8 cellular contexts compared by ENCODE assay signal in the genomic region with DNA sequence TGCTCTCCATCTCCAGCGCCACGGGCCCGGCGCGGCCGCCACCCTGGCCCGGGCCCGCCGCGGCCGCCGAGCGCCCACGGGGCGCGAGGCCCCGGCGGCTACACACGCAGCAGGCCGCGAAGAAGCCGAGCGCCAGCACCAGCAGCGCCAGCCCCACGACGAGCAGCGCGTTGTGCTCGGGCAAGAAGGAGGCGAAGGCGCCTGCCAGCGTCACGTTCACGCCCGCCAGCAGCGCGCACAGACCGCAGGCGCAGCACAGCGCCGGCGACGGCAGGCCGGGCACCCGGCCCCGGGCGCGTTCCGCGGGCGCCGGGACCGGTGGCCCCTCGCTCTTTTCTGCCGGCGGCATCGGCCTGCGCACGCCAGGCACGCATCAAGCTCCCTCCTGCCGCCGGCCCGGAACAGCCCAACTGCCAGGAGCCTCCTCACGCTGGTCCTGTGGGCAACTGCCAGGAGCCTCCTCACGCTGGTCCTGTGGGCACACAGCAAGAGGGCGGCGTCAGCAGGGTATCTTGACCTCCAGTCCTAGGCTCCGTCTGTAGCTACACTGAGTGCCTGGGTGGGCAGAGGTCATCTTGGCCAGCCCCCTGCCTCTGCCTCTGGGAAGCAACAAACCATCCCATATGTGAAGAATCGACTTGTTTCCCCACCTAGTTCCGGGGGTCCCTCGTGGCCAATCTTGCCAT. TPM values are rescaled to one million over a fixed set of nuclear protein-coding genes. Genes with fewer than 3 reads are reported as not detected.
DNase-seq lines count a peak whose midpoint lies in the region; TF ChIP-seq lines count a peak whose summit lies in the region.
"Had no signal": no experiment of that assay in that cellular context is flagged by ENCODE, and none has a peak within 500 bp of the region (broad histone marks: within the 10 kb centered on the region; RNA-seq: fewer than 3 reads in every experiment).

No MANE protein-coding gene starts in this region.

- peaks cover 43% of the 10 kb centered on the region for H3K27me3 ChIP-seq in brain microvascular endothelial cell (replicated peaks)

- H3K36me3 Mint-ChIP-seq in HFFc6 (ENCODE audit: low read depth): no peaks in the 10 kb centered on the region
- H3K36me3 Mint-ChIP-seq in immature natural killer cell: no peaks in the 10 kb centered on the region

- no peak overlapping the region for H3K27ac ChIP-seq in brain microvascular endothelial cell

- no peak for DNase-seq in HFFc6
- peak; percentile 55 for DNase-seq in T1000 (lab: John Stamatoyannopoulos, UW)
- DNase-seq in brain microvascular endothelial cell: no peak
- DNase-seq in immature natural killer cell: peak; percentile 46 to 68 (median 55)
- DNase-seq in stimulated activated CD4-positive, alpha-beta T cell treated with anti-CD3 and anti-CD28 coated beads, Interleukin-4, amount 100 ng/mL, for 1 hour: peak; percentile 54
- no peak for DNase-seq in NCI-H1930 (lab: John Stamatoyannopoulos, UW)
- DNase-seq in effector CD8-positive, alpha-beta T cell (lab: John Stamatoyannopoulos, UW): no peak

- H3K4me1 Mint-ChIP-seq in HFFc6 (ENCODE audit: low read depth) (no peaks in the 10 kb centered on the region; the same call in 1 of the 2 replicates), immature natural killer cell (peaks cover 6 to 8% of the 10 kb centered on the region in 2 donors)

- no peak overlapping the region for H3K27ac Mint-ChIP-seq in HFFc6
- peak overlapping the region in 5 of 6 donors; percentile 73 to 94 (median 85) for H3K27ac Mint-ChIP-seq in immature natural killer cell

- H3K36me3 ChIP-seq in brain microvascular endothelial cell (replicated peaks): no peaks in the 10 kb centered on the region

- in situ Hi-C loops in brain microvascular endothelial cell (cut with HindIII; ENCODE audit: low pct_ligation_motif_present, low sequenced_read_pairs): no loop called here

- no peak; the same call in 1 of the 2 replicates for TF ChIP-seq CTCF in HFFc6 (IDR thresholded peaks at IDR 0.05)
- no peak for TF ChIP-seq CTCF in brain microvascular endothelial cell (IDR thresholded peaks at IDR 0.05; ENCODE audit: low read depth, low read length, missing control alignments)

- H3K4me3 Mint-ChIP-seq in HFFc6 (peak overlapping the region; percentile 68), immature natural killer cell (peak overlapping the region; percentile 82 to 94 (median 90))

- H3K9me3 Mint-ChIP-seq in HFFc6 (no peaks in the 10 kb centered on the region), immature natural killer cell (peaks cover 0 to 1% (median 0%) of the 10 kb centered on the region in 6 donors)

- peak overlapping the region; percentile 29 for H3K4me3 ChIP-seq in brain microvascular endothelial cell (ENCODE audit: low read depth, low read length)

- H3K27me3 Mint-ChIP-seq in HFFc6 (ENCODE audit: insufficient read depth) (peaks cover 50% of the 10 kb centered on the region), immature natural killer cell (ENCODE audit: low read depth in 3 of 3) (peaks cover 6 to 16% (median 10%) of the 10 kb centered on the region in 3 donors)

RNA-seq across cellular contexts. Expression of gene KNCN, which starts 18.1 kb away (rescaled TPM):
- not detected for total RNA-seq in HFFc6 (2021; fragmentation: NEBNext Ultra II Directional; extraction: Animal tissue kit (Norgen Biotek cat#: 25700))
- not detected for polyA plus RNA-seq in immature natural killer cell
- total RNA-seq: T-helper 2 cell treated with Interferon-gamma antibody and Interleukin-4, amounts not matched to agents 100 ng/mL and 5 ng/mL, for 36 hours had no signal

RNA-seq across cellular contexts. Expression of gene DMBX1, which starts 43.7 kb away (rescaled TPM):
- not detected for total RNA-seq in HFFc6 (2021; fragmentation: NEBNext Ultra II Directional; extraction: Animal tissue kit (Norgen Biotek cat#: 25700))
- not detected for polyA plus RNA-seq in immature natural killer cell

Comparison
In these comparisons a context has a peak if more than half of its experiments do, and no peak if none do; other contexts are left out.
1. DNase-seq: peak in T1000 (single experiment), immature natural killer cell (3 of 3) and stimulated activated CD4-positive, alpha-beta T cell treated with anti-CD3 and anti-CD28 coated beads, Interleukin-4, amount 100 ng/mL, for 1 hour (single experiment); none in HFFc6 (single experiment), brain microvascular endothelial cell (single experiment), NCI-H1930 (0 of 2) and effector CD8-positive, alpha-beta T cell (single experiment).